16 cellular contexts compared by ENCODE assay signal in genomic region chr1:192943108-192943507, GRCh38.
"Had no signal": no experiment of that assay in that cellular context is flagged by ENCODE, and none has a peak within 500 bp of the region (broad histone marks: within the 10 kb centered on the region; RNA-seq: fewer than 3 reads in every experiment).

No MANE protein-coding gene starts in this region.

- DNase-seq: activated CD4-positive, alpha-beta T cell treated with anti-CD3 and anti-CD28 coated beads, Interleukin-2, amount 10 ng/mL, durations not matched to agents 7 days and 5 days; activated CD4-positive, CD25-positive, alpha-beta regulatory T cell; activated CD8-positive, alpha-beta memory T cell treated with anti-CD3 and anti-CD28 coated beads, Interleukin-2, amount 50 U/mL, for 48 hours; activated gamma-delta T cell treated with Interleukin-2 at 50 U/mL for 16 hours; activated T-cell treated with anti-CD3 and anti-CD28 coated beads, Interleukin-2, amount 50 U/mL, for 72 hours; anterior cingulate cortex; brain microvascular endothelial cell; effector memory CD4-positive, alpha-beta T cell; midbrain; ovary; T-helper 2 cell; thyroid gland had no signal

- H3K27me3 ChIP-seq: brain microvascular endothelial cell, neural progenitor cell, ovary, thyroid gland had no signal

- H3K9me3 ChIP-seq: ovary, thyroid gland had no signal

- H3K27ac ChIP-seq: brain microvascular endothelial cell, epithelial cell of prostate, neural progenitor cell, ovary, thyroid gland had no signal

- ATAC-seq: activated T-cell treated with anti-CD3 and anti-CD28 coated beads, Interleukin-2, amount 50 U/mL, for 72 hours; stimulated activated effector memory CD8-positive, alpha-beta T cell treated with anti-CD3 and anti-CD28 coated beads, Interleukin-12 subunit alpha, Interleukin-12 subunit beta, amount 100 ng/mL, for 72 hours had no signal

- H3K4me3 ChIP-seq: lung, neural progenitor cell, ovary, thyroid gland had no signal

- H3K36me3 ChIP-seq: brain microvascular endothelial cell, neural progenitor cell, ovary, thyroid gland had no signal

- H3K4me1 ChIP-seq: neural progenitor cell, thyroid gland had no signal
